Comparison of ENCODE assay signal across 24 cellular contexts in the genomic region with DNA sequence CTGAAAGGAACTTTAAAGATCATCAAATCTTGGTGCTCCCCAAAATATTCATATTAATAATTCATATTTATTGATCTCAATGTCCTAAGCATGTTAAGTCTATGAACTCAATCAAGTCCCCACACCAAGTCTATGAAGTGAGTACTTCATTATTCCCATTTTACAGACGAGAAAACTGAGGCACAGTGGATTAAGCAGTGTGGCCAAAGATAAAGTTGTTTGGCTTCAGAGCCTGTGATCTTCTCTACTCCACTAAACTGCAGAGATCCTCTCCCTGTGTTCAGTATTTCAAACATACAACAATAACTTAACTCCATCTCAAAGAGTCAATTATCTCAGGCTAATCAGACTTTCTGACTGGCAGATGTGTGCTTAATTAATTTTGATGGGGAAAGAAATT. TPM values are rescaled to one million over a fixed set of nuclear protein-coding genes. Genes with fewer than 3 reads are reported as not detected.
DNase-seq lines count a peak whose midpoint lies in the region; ATAC-seq, FAIRE-seq and TF ChIP-seq lines count a peak whose summit lies in the region.
"Had no signal": no experiment of that assay in that cellular context is flagged by ENCODE, and none has a peak within 500 bp of the region (broad histone marks: within the 10 kb centered on the region; RNA-seq: fewer than 3 reads in every experiment).

No MANE protein-coding gene starts in this region.

- no peaks in the 10 kb centered on the region for H3K9me3 ChIP-seq in right atrium auricular region
- no peaks in the 10 kb centered on the region for H3K9me3 ChIP-seq in heart left ventricle
- H3K9me3 ChIP-seq in body of pancreas, result no peaks in the 10 kb centered on the region
- H3K9me3 ChIP-seq in parathyroid adenoma (ENCODE audit: control insufficient read depth, low read length), result no peaks in the 10 kb centered on the region
- H3K9me3 ChIP-seq in upper lobe of left lung, result no peaks in the 10 kb centered on the region
- H3K9me3 ChIP-seq in small intestine (ENCODE audit: control insufficient read depth, low read depth), result no peaks in the 10 kb centered on the region
- H3K9me3 ChIP-seq: BE2C had no signal

- peaks cover 15% of the 10 kb centered on the region for H3K79me2 ChIP-seq in parathyroid adenoma

- no peak for ATAC-seq in heart left ventricle
- ATAC-seq in body of pancreas, result no peak
- no peak for ATAC-seq in upper lobe of left lung (ENCODE audit: low FRiP score in 2 of 2)

- H3K27ac ChIP-seq in right atrium auricular region, result peak overlapping the region; percentile 85 to 90
- H3K27ac ChIP-seq in heart left ventricle, result peak overlapping the region in 4 of 12 donors; percentile 20 to 91 (median 59)
- peak overlapping the region; percentile 92 to 98 (median 94) for H3K27ac ChIP-seq in body of pancreas
- peak overlapping the region; percentile 95 for H3K27ac ChIP-seq in parathyroid adenoma
- H3K27ac ChIP-seq in upper lobe of left lung, result peak overlapping the region in 3 of 4 donors; percentile 74 to 87 (median 79)
- no peak overlapping the region for H3K27ac ChIP-seq in small intestine (ENCODE audit: low read depth in 1 of 2, low read length in 1 of 2)

- no peak overlapping the region for H3K4me2 ChIP-seq in parathyroid adenoma (ENCODE audit: low read length)
- H3K4me2 ChIP-seq: GM23338 had no signal

- TF ChIP-seq CTCF in right atrium auricular region (IDR thresholded peaks at IDR 0.05), result no peak
- TF ChIP-seq CTCF in heart left ventricle (IDR thresholded peaks at IDR 0.05), result no peak
- TF ChIP-seq CTCF in body of pancreas (IDR thresholded peaks at IDR 0.05), result no peak
- no peak for TF ChIP-seq CTCF in parathyroid adenoma (IDR thresholded peaks at IDR 0.05)
- TF ChIP-seq CTCF in upper lobe of left lung (IDR thresholded peaks at IDR 0.05), result no peak

- DNase-seq in right atrium auricular region (ENCODE audit: low spot score) (no peak), heart left ventricle (no peak), body of pancreas (no peak), upper lobe of left lung (no peak), middle frontal gyrus (ENCODE audit: extremely low spot score, low spot score) (no peak), NCI-H128 (lab: John Stamatoyannopoulos, UW; ENCODE audit: unreplicated experiment) (no peak), small intestine (no peak)
- DNase-seq: 8988T; BE2C; CD4-positive, alpha-beta memory T cell; EL; HCEC 1CT; NCI-H1092 treated with DMSO at 0.1 percent for 48 hours; NCI-H1694; NCI-H2081 treated with DMSO at 0.1 percent for 48 hours; NCI-H748 treated with DMSO at 0.1 percent for 48 hours; NK-92 treated with Interleukin-12 subunit alpha and Interleukin-12 subunit beta, amount 100 ng/mL, for 24 hours; RPMI8226; SIG-M5 had no signal

- H3K4me3 ChIP-seq in right atrium auricular region (no peak overlapping the region), heart left ventricle (no peak overlapping the region), body of pancreas (no peak overlapping the region), parathyroid adenoma (ENCODE audit: low read depth, low read length) (no peak overlapping the region), upper lobe of left lung (no peak overlapping the region), small intestine (ENCODE audit: low read depth in 1 of 2, low read length in 2 of 2) (no peak overlapping the region)
- H3K4me3 ChIP-seq: GM23338 had no signal

- TF ChIP-seq POLR2A in heart left ventricle (IDR thresholded peaks at IDR 0.05) (no peak), body of pancreas (IDR thresholded peaks at IDR 0.05) (no peak), upper lobe of left lung (IDR thresholded peaks at IDR 0.05) (no peak)

- 85 to 94% (median 89%) methylated on average over 1 of the region's 1 CpG for WGBS in heart left ventricle, 4 donors
- WGBS in body of pancreas, 2 donors, result 54 to 63% methylated on average over 1 of the region's 1 CpG
- WGBS in upper lobe of left lung, 2 donors, result 86% methylated on average over 1 of the region's 1 CpG
- 40 to 72% (median 70%) methylated on average over 1 of the region's 1 CpG for WGBS in small intestine, 3 donors

- no peak overlapping the region for H3K9ac ChIP-seq in parathyroid adenoma

- peaks cover 0 to 67% of the 10 kb centered on the region in 2 donors for H3K4me1 ChIP-seq in right atrium auricular region
- H3K4me1 ChIP-seq in heart left ventricle, result peaks cover 4 to 57% (median 41%) of the 10 kb centered on the region in 12 donors
- peaks cover 81% of the 10 kb centered on the region for H3K4me1 ChIP-seq in body of pancreas
- H3K4me1 ChIP-seq in parathyroid adenoma, result peaks cover 72% of the 10 kb centered on the region
- peaks cover 37 to 48% (median 44%) of the 10 kb centered on the region in 4 donors for H3K4me1 ChIP-seq in upper lobe of left lung
- peaks cover 8 to 17% of the 10 kb centered on the region in 2 donors for H3K4me1 ChIP-seq in small intestine (ENCODE audit: control insufficient read depth in 2 of 2, insufficient read depth in 1 of 2, low read depth in 1 of 2, low read length in 1 of 2)

- no peaks in the 10 kb centered on the region for H3K36me3 ChIP-seq in right atrium auricular region
- no peaks in the 10 kb centered on the region for H3K36me3 ChIP-seq in heart left ventricle
- no peaks in the 10 kb centered on the region for H3K36me3 ChIP-seq in body of pancreas (replicated peaks in 1 of 2; ENCODE audit: insufficient read depth in 1 of 2, low read depth in 2 of 2)
- no peaks in the 10 kb centered on the region for H3K36me3 ChIP-seq in parathyroid adenoma (ENCODE audit: control insufficient read depth, insufficient read depth, low read length)
- H3K36me3 ChIP-seq in upper lobe of left lung, result no peaks in the 10 kb centered on the region
- no peaks in the 10 kb centered on the region for H3K36me3 ChIP-seq in small intestine (ENCODE audit: control insufficient read depth in 2 of 2, insufficient read depth in 2 of 2, low read length in 2 of 2)

- H3K27me3 ChIP-seq in right atrium auricular region, result no peaks in the 10 kb centered on the region
- H3K27me3 ChIP-seq in heart left ventricle, result peaks cover 0 to 4% (median 0%) of the 10 kb centered on the region in 9 donors
- H3K27me3 ChIP-seq in body of pancreas, result no peaks in the 10 kb centered on the region
- H3K27me3 ChIP-seq in parathyroid adenoma (ENCODE audit: control insufficient read depth, insufficient read depth, low read length), result no peaks in the 10 kb centered on the region
- no peaks in the 10 kb centered on the region for H3K27me3 ChIP-seq in upper lobe of left lung
- no peaks in the 10 kb centered on the region for H3K27me3 ChIP-seq in small intestine (ENCODE audit: control insufficient read depth in 2 of 2, insufficient read depth in 2 of 2, low read length in 2 of 2)
- H3K27me3 ChIP-seq: BE2C had no signal

- TF ChIP-seq EP300 in upper lobe of left lung (IDR thresholded peaks at IDR 0.05), result no peak

- intact Hi-C loops in heart left ventricle (cut with DNase I) (no loop called here), body of pancreas (cut with DNase I) (no loop called here)

- FAIRE-seq in small intestine (lab: Jason Lieb, UNC), result no peak
- FAIRE-seq: GM12891, GM18507 had no signal

- H2AFZ ChIP-seq in parathyroid adenoma, result no peak overlapping the region

RNA-seq across cellular contexts. Expression of a gene that starts 29.8 kb away (rescaled TPM):
- total RNA-seq in right atrium auricular region, result 10 to 100 TPM; 47.5 to 50.0 TPM
- total RNA-seq in heart left ventricle, result 10 to 100 TPM in 1 of 9 donors, 1 to 10 TPM in 6, under 1 TPM in 2; 0.61 to 12.2 (median 2.1) TPM
- 1 to 10 TPM; 1.9 to 3.7 TPM for polyA plus RNA-seq in heart left ventricle
- 10 to 100 TPM; 10.5 to 20.5 TPM for total RNA-seq in body of pancreas
- 10 to 100 TPM in 4 of 6 donors, 1 to 10 TPM in 2; 3.0 to 36.1 (median 17.5) TPM for total RNA-seq in upper lobe of left lung
- 1 to 10 TPM in 1 of 3 donors, under 1 TPM in 2; 0.22 to 3.3 (median 0.27) TPM for polyA plus RNA-seq in small intestine
- total RNA-seq: CD4-positive, alpha-beta memory T cell; GM23338; OCI-LY7 had no signal
- polyA plus RNA-seq: CD4-positive, alpha-beta memory T cell; GM23338 had no signal

RNA-seq across cellular contexts. Expression of a gene that starts 41.8 kb away (rescaled TPM):
- total RNA-seq in right atrium auricular region, result 10 to 100 TPM; 34.2 to 55.7 TPM
- total RNA-seq in heart left ventricle, result 10 to 100 TPM; 17.2 to 70.5 (median 27.2) TPM
- polyA plus RNA-seq in heart left ventricle, result 10 to 100 TPM; 14.4 to 28.3 TPM
- total RNA-seq in body of pancreas, result 10 to 100 TPM; 17.8 to 21.8 TPM
- 10 to 100 TPM; 36.7 to 59.4 (median 45.7) TPM for total RNA-seq in upper lobe of left lung
- 10 to 100 TPM in 1 of 3 donors, 1 to 10 TPM in 2; 5.8 to 21.3 (median 8.6) TPM for polyA plus RNA-seq in small intestine

Comparison
In these comparisons a context has a peak if more than half of its experiments do, and no peak if none do; other contexts are left out.
1. H3K27ac ChIP-seq: peak in right atrium auricular region (2 of 2), body of pancreas (4 of 4), parathyroid adenoma (single experiment) and upper lobe of left lung (3 of 4); none in small intestine (0 of 2).